ENCODE assay signal across 2 cellular contexts in the genomic region with DNA sequence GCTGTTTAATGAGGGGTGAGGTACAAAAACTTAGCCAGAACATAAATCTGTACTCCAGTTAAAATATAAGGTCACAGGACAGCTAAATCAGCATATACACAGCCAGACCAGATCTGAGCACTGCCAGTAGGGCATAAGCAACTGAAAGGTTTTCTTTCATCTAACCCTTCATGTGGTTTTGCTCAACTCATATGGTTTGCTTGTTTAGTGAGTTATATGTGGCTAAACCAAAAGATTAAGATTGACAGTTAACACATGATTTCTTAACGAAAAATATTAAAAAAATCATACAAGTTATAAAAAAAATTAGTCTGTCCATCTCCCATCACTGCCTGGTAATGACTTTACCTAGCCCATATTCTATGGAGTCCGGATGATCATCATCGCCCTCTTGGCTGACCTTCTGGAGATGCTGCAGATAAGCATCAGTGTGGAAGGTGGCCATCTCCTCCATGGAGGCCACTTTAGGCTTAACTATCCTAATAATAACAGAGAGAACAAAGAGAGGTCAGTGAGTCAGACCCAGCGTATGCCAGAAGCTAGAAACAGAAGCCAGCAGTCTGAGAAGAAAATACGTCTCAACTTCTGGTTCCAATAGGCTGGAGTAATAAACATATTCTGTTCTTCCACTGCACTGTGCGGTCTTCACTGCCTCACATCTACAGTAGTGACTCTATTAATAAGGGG.
TF ChIP-seq lines count a peak whose summit lies in the region.

No MANE protein-coding gene starts in this region.

TF ChIP-seq in A549, 52 proteins besides CTCF, POLR2A, EP300 and RAD21 (continued from another document):
- TF ChIP-seq NPAS2 (CRISPR knock-in tag; IDR thresholded peaks at IDR 0.05; ENCODE audit: borderline replicate concordance), result no peak
- TF ChIP-seq HOXB5 (CRISPR knock-in tag; IDR thresholded peaks at IDR 0.05), result no peak
- TF ChIP-seq FOSL2 (IDR thresholded peaks at IDR 0.05), result no peak
- no peak for TF ChIP-seq FOSL2 (CRISPR knock-in tag; IDR thresholded peaks at IDR 0.05)
- no peak for TF ChIP-seq MYC (IDR thresholded peaks at IDR 0.05; ENCODE audit: borderline replicate concordance, low read length)

TF ChIP-seq in WTC11, 78 proteins besides CTCF, POLR2A, EP300 and RAD21 (continued from another document):
- no peak for TF ChIP-seq E2F1 (CRISPR knock-in tag; IDR thresholded peaks at IDR 0.05)
- TF ChIP-seq ZBTB43 (CRISPR knock-in tag; IDR thresholded peaks at IDR 0.05), result no peak
- no peak for TF ChIP-seq MYBL2 (CRISPR knock-in tag; IDR thresholded peaks at IDR 0.05)
- no peak for TF ChIP-seq MXD4 (CRISPR knock-in tag; IDR thresholded peaks at IDR 0.05; ENCODE audit: borderline replicate concordance)
- no peak for TF ChIP-seq MLX (CRISPR knock-in tag; IDR thresholded peaks at IDR 0.05)
- TF ChIP-seq ZNF121 (CRISPR knock-in tag; IDR thresholded peaks at IDR 0.05), result no peak
